ENCODE assay signal across 8 cellular contexts in genomic region chr2:55311444-55311870, GRCh38. TPM values are rescaled to one million over a fixed set of nuclear protein-coding genes. Genes with fewer than 3 reads are reported as not detected.
A peak's percentile ranks its signal among the peaks of the same experiment; 100 is the strongest.
DNase-seq lines count a peak whose midpoint lies in the region; ATAC-seq, FAIRE-seq and TF ChIP-seq lines count a peak whose summit lies in the region.

No MANE protein-coding gene starts in this region.

- H3K9me3 ChIP-seq in astrocyte (ENCODE audit: insufficient read depth, low read depth, low read length): no peaks in the 10 kb centered on the region

- no peak overlapping the region for H3K4me2 ChIP-seq in astrocyte (ENCODE audit: low read length)

- peak; percentile 26 for FAIRE-seq in astrocyte (lab: Jason Lieb, UNC)

- peaks cover 22% of the 10 kb centered on the region for H3K4me1 Mint-ChIP-seq in astrocyte (ENCODE audit: low read depth, unreplicated experiment)
- H3K4me1 Mint-ChIP-seq in stimulated activated effector memory CD8-positive, alpha-beta T cell treated with anti-CD3 and anti-CD28 coated beads, Interleukin-12 subunit alpha, Interleukin-12 subunit beta, amount 100 ng/mL, for 72 hours: peaks cover 12% of the 10 kb centered on the region

- H3K4me1 ChIP-seq in astrocyte (ENCODE audit: insufficient read depth, low read length): no peaks in the 10 kb centered on the region

- H4K20me1 ChIP-seq in astrocyte (ENCODE audit: insufficient read depth, low read length): no peaks in the 10 kb centered on the region

- peak; percentile 97 for ATAC-seq in GM21390 (IDR thresholded peaks at IDR 0.05; ENCODE audit: unreplicated experiment)
- peak; percentile 94 for ATAC-seq in HG03558 (IDR thresholded peaks at IDR 0.05; ENCODE audit: extremely low read depth, unreplicated experiment)
- ATAC-seq in stimulated activated effector memory CD8-positive, alpha-beta T cell treated with anti-CD3 and anti-CD28 coated beads, Interleukin-12 subunit alpha, Interleukin-12 subunit beta, amount 100 ng/mL, for 72 hours: peak; percentile 98

- H3K36me3 Mint-ChIP-seq in astrocyte (ENCODE audit: low read depth, unreplicated experiment): peaks cover 10% of the 10 kb centered on the region
- H3K36me3 Mint-ChIP-seq in stimulated activated effector memory CD8-positive, alpha-beta T cell treated with anti-CD3 and anti-CD28 coated beads, Interleukin-12 subunit alpha, Interleukin-12 subunit beta, amount 100 ng/mL, for 72 hours: no peaks in the 10 kb centered on the region

- TF ChIP-seq CTCF in GM12864 (IDR thresholded peaks at IDR 0.05; ENCODE audit: low read depth, low read length, missing control alignments) (peak; percentile 66), astrocyte (IDR thresholded peaks at IDR 0.05; ENCODE audit: insufficient read depth, low read depth, low read length) (no peak)

- peaks cover 18% of the 10 kb centered on the region for H3K36me3 ChIP-seq in astrocyte (ENCODE audit: insufficient read depth, low read length)

- H3K9me3 Mint-ChIP-seq in astrocyte (ENCODE audit: unreplicated experiment): no peaks in the 10 kb centered on the region
- no peaks in the 10 kb centered on the region for H3K9me3 Mint-ChIP-seq in stimulated activated effector memory CD8-positive, alpha-beta T cell treated with anti-CD3 and anti-CD28 coated beads, Interleukin-12 subunit alpha, Interleukin-12 subunit beta, amount 100 ng/mL, for 72 hours

- H3K4me3 ChIP-seq in GM12864 (ENCODE audit: low read depth, low read length): no peak overlapping the region
- no peak overlapping the region for H3K4me3 ChIP-seq in astrocyte (ENCODE audit: insufficient read depth, low read depth, low read length)

- H3K4me3 Mint-ChIP-seq in astrocyte (ENCODE audit: unreplicated experiment): no peak overlapping the region
- no peak overlapping the region for H3K4me3 Mint-ChIP-seq in stimulated activated effector memory CD8-positive, alpha-beta T cell treated with anti-CD3 and anti-CD28 coated beads, Interleukin-12 subunit alpha, Interleukin-12 subunit beta, amount 100 ng/mL, for 72 hours

- no peak overlapping the region for H3K27ac Mint-ChIP-seq in astrocyte (ENCODE audit: unreplicated experiment)
- H3K27ac Mint-ChIP-seq in stimulated activated effector memory CD8-positive, alpha-beta T cell treated with anti-CD3 and anti-CD28 coated beads, Interleukin-12 subunit alpha, Interleukin-12 subunit beta, amount 100 ng/mL, for 72 hours: no peak overlapping the region

- DNase-seq in GM12864 (ENCODE audit: low read depth): no peak
- DNase-seq in astrocyte (ENCODE audit: low read depth): no peak
- DNase-seq in stimulated activated effector memory CD8-positive, alpha-beta T cell treated with anti-CD3 and anti-CD28 coated beads, Interleukin-12 subunit alpha, Interleukin-12 subunit beta, amount 100 ng/mL, for 72 hours (ENCODE audit: low spot score in 2 of 2): no peak
- no peak for DNase-seq in HuH-7.5 (ENCODE audit: low spot score)
- DNase-seq in occipital lobe (lab: John Stamatoyannopoulos, UW): no peak
- no peak for DNase-seq in cerebellum (ENCODE audit: low spot score)

- no peak overlapping the region for H2AFZ ChIP-seq in astrocyte (ENCODE audit: low read depth, low read length)

- H3K27ac ChIP-seq in astrocyte (ENCODE audit: low read depth, low read length): no peak overlapping the region

- H3K79me2 ChIP-seq in astrocyte (ENCODE audit: insufficient read depth, low read length): no peaks in the 10 kb centered on the region

- no peaks in the 10 kb centered on the region for H3K27me3 ChIP-seq in astrocyte (ENCODE audit: insufficient read depth, low read length)

- H3K9ac ChIP-seq in astrocyte (ENCODE audit: low read length): no peak overlapping the region

- no peaks in the 10 kb centered on the region for H3K27me3 Mint-ChIP-seq in astrocyte (ENCODE audit: low read depth, unreplicated experiment)

RNA-seq across cellular contexts. Expression of gene MTIF2, which starts 42.4 kb away (rescaled TPM):
- total RNA-seq in astrocyte (23.1 and 25.2 TPM in 2 replicates), occipital lobe (23.7 TPM), cerebellum (14.6 TPM)
